ENCODE assay signal across 16 cellular contexts in the genomic region with DNA sequence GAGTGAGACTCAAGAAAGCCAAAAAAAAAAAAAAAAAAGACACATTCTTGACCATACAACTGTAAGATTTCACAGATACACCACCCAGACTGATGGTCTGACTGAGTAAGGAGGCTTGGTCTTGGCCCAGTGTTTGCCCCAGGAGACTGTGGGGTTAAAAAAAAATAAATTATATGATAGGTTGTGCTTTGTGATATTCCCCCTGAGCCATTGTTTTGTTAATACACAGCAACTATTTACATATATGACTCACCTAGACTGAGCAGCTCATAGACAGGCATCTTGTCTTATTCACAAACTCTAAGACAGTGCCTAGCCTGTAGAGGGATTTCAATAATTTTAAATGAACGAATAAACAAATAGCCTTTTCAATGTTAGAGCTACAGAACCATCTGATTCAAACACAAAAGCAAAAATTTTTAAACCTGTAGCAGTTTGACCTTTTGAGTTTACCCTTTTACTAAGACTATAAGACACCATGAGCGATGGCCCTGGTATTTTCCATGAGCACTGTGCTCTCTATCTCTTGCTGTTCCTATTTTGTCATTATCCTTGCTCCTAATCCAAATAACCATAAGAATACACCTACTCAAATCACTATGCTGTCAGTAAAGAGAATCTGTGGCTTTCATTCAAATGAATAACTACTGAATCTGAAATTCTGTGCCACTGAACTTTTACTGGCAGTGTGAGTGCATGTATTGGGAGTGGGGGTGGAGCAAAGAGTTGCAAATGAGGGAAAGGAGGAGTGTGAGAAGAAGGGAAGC.
DNase-seq lines count a peak whose midpoint lies in the region; ATAC-seq, FAIRE-seq and TF ChIP-seq lines count a peak whose summit lies in the region.
"Had no signal": no experiment of that assay in that cellular context is flagged by ENCODE, and none has a peak within 500 bp of the region (broad histone marks: within the 10 kb centered on the region; RNA-seq: fewer than 3 reads in every experiment).

No MANE protein-coding gene starts in this region.

- intact Hi-C loops in posterior vena cava (cut with DNase I), result loop anchor here in 1 of 2 donors (5.0 kb wide), 1 partner anchor 1625 kb away; no protein-coding TSS in a partner anchor

- H3K4me1 ChIP-seq in A549 (peaks cover 21% of the 10 kb centered on the region), astrocyte (ENCODE audit: insufficient read depth, low read length) (peaks cover 24% of the 10 kb centered on the region), foreskin keratinocyte (no peaks in the 10 kb centered on the region), SK-N-SH (ENCODE audit: control insufficient read depth in 1 of 2, insufficient read depth in 2 of 2, low read depth in 1 of 2, low read length in 1 of 2) (no peaks in the 10 kb centered on the region)

- H3K79me2 ChIP-seq in astrocyte (ENCODE audit: insufficient read depth, low read length) (no peaks in the 10 kb centered on the region), SK-N-SH (ENCODE audit: insufficient read depth) (no peaks in the 10 kb centered on the region)

- FAIRE-seq in A549 (lab: Jason Lieb, UNC), result no peak
- no peak for FAIRE-seq in astrocyte (lab: Jason Lieb, UNC)
- FAIRE-seq: A204.1, K562 had no signal

- TF ChIP-seq RAD21 in A549 (conservative IDR thresholded peaks at IDR 0.05 in 1 of 2, IDR thresholded peaks at IDR 0.05 in 1 of 2) (no peak), SK-N-SH (IDR thresholded peaks at IDR 0.05; ENCODE audit: low read length) (no peak)

- TF ChIP-seq POLR2A in A549 (IDR thresholded peaks at IDR 0.05; ENCODE audit: low read length), result no peak

- H3K9ac ChIP-seq in astrocyte (ENCODE audit: low read length) (no peak overlapping the region), SK-N-SH (no peak overlapping the region)

- H3F3A ChIP-seq in SK-N-SH (replicated peaks; ENCODE audit: insufficient read depth), result no peaks in the 10 kb centered on the region

- TF ChIP-seq CTCF in A549 (IDR thresholded peaks at IDR 0.05) (no peak), astrocyte (IDR thresholded peaks at IDR 0.05; ENCODE audit: insufficient read depth, low read depth, low read length) (no peak), foreskin keratinocyte (conservative IDR thresholded peaks at IDR 0.05) (no peak), SK-N-SH (IDR thresholded peaks at IDR 0.05) (no peak)

- ATAC-seq in A549 (peak; percentile 85 to 91), foreskin keratinocyte (peak; percentile 96)
- ATAC-seq: K562, T-helper 17 cell had no signal

- no peaks in the 10 kb centered on the region for H4K20me1 ChIP-seq in astrocyte (ENCODE audit: insufficient read depth, low read length)
- H4K20me1 ChIP-seq in SK-N-SH (ENCODE audit: insufficient read depth), result no peaks in the 10 kb centered on the region

- H3K9me3 ChIP-seq in A549 (no peaks in the 10 kb centered on the region), astrocyte (ENCODE audit: insufficient read depth, low read depth, low read length) (no peaks in the 10 kb centered on the region), SK-N-SH (no peaks in the 10 kb centered on the region)
- H3K9me3 ChIP-seq: neutrophil had no signal

- H3K4me3 ChIP-seq in A549, result no peak overlapping the region
- H3K4me3 ChIP-seq in astrocyte (ENCODE audit: insufficient read depth, low read depth, low read length), result no peak overlapping the region
- no peak overlapping the region for H3K4me3 ChIP-seq in SK-N-SH (ENCODE audit: low read depth in 2 of 2, low read length in 1 of 2)
- H3K4me3 ChIP-seq: K562 had no signal

- WGBS in A549 (ENCODE audit: missing lambda C conversion rate), result 28% methylated on average over 2 of the region's 2 CpGs
- 70% methylated on average over 2 of the region's 2 CpGs for WGBS in SK-N-SH (ENCODE audit: low lambda C conversion rate)

- H3K27me3 Mint-ChIP-seq in astrocyte (ENCODE audit: low read depth, unreplicated experiment), result no peaks in the 10 kb centered on the region
- H3K27me3 Mint-ChIP-seq: T-helper 17 cell had no signal

- CTCF ChIA-PET in A549 (lab: Yijun Ruan, JAX), result interaction anchor here (0.7 kb wide), 1 partner anchor 40 kb away, joined by 3 read pairs; no protein-coding TSS in a partner anchor
- CTCF ChIA-PET in SK-N-SH (lab: Yijun Ruan, JAX), result interaction anchor here (1.1 kb wide), 1 partner anchor 1946 kb away, joined by 3 read pairs; no protein-coding TSS in a partner anchor

- peak overlapping the region; percentile 16 for H3K27ac Mint-ChIP-seq in astrocyte (ENCODE audit: unreplicated experiment)
- H3K27ac Mint-ChIP-seq: activated CD4-positive, alpha-beta T cell treated with anti-CD3 and anti-CD28 coated beads, Interleukin-2, amount 10 ng/mL, durations not matched to agents 24 days and 14 days; memory B cell; T-helper 17 cell had no signal

- H3K27me3 ChIP-seq in astrocyte (ENCODE audit: insufficient read depth, low read length) (no peaks in the 10 kb centered on the region), foreskin keratinocyte (no peaks in the 10 kb centered on the region), SK-N-SH (ENCODE audit: insufficient read depth) (no peaks in the 10 kb centered on the region)
- H3K27me3 ChIP-seq: neutrophil had no signal

- H3K27ac ChIP-seq in A549 (0 out of 6 replicates have a peak overlapping the region, but pooled peaks of 1 of the 2 experiments have one; percentile 18), astrocyte (ENCODE audit: low read depth, low read length) (peak overlapping the region; percentile 7), foreskin keratinocyte (no peak overlapping the region), SK-N-SH (ENCODE audit: low read depth in 2 of 2, low read length in 1 of 2) (no peak overlapping the region)
- H3K27ac ChIP-seq: neutrophil had no signal

- H3K36me3 ChIP-seq in astrocyte (ENCODE audit: insufficient read depth, low read length) (no peaks in the 10 kb centered on the region), SK-N-SH (replicated peaks in 1 of 2; ENCODE audit: control insufficient read depth in 1 of 2, insufficient read depth in 2 of 2, low read length in 1 of 2) (no peaks in the 10 kb centered on the region)
- H3K36me3 ChIP-seq: neutrophil had no signal

- peaks cover 10% of the 10 kb centered on the region for H3K4me1 Mint-ChIP-seq in astrocyte (ENCODE audit: low read depth, unreplicated experiment)
- H3K4me1 Mint-ChIP-seq: activated CD4-positive, alpha-beta T cell treated with anti-CD3 and anti-CD28 coated beads, Interleukin-2, amount 10 ng/mL, durations not matched to agents 24 days and 14 days; memory B cell; T-helper 17 cell had no signal

- H3K36me3 Mint-ChIP-seq in astrocyte (ENCODE audit: low read depth, unreplicated experiment), result no peaks in the 10 kb centered on the region
- H3K36me3 Mint-ChIP-seq: memory B cell had no signal

- POLR2A ChIA-PET in A549 (lab: Yijun Ruan, JAX) (no interaction called here), SK-N-SH (lab: Yijun Ruan, JAX) (no interaction called here)

- TF ChIP-seq EP300 in A549 (IDR thresholded peaks at IDR 0.05) (no peak), SK-N-SH (IDR thresholded peaks at IDR 0.05; ENCODE audit: borderline replicate concordance in 1 of 2, low read depth in 1 of 2, low read length in 1 of 2) (no peak)

- peak overlapping the region; percentile 53 for H3K4me2 ChIP-seq in A549
- H3K4me2 ChIP-seq in astrocyte (ENCODE audit: low read length), result peak overlapping the region; percentile 14
- H3K4me2 ChIP-seq in SK-N-SH, result no peak overlapping the region

- H3K4me3 Mint-ChIP-seq in astrocyte (ENCODE audit: unreplicated experiment), result no peak overlapping the region
- H3K4me3 Mint-ChIP-seq: activated CD4-positive, alpha-beta T cell treated with anti-CD3 and anti-CD28 coated beads, Interleukin-2, amount 10 ng/mL, durations not matched to agents 24 days and 14 days; memory B cell; T-helper 17 cell had no signal

- peaks cover 1% of the 10 kb centered on the region for H3K9me3 Mint-ChIP-seq in astrocyte (ENCODE audit: unreplicated experiment)
- H3K9me3 Mint-ChIP-seq: activated CD4-positive, alpha-beta T cell treated with anti-CD3 and anti-CD28 coated beads, Interleukin-2, amount 10 ng/mL, durations not matched to agents 24 days and 14 days had no signal

- peak; percentile 5 to 35 for DNase-seq in A549 (ENCODE audit: low read depth in 1 of 2, low spot score in 1 of 2)
- peak; percentile 13 for DNase-seq in HS-5 (ENCODE audit: low read depth)
- DNase-seq in astrocyte (ENCODE audit: low read depth), result peak; percentile 51
- DNase-seq in foreskin keratinocyte, result peak; percentile 39 to 69
- no peak for DNase-seq in SK-N-SH
- no peak for DNase-seq in activated CD8-positive, alpha-beta memory T cell treated with anti-CD3 and anti-CD28 coated beads, Interleukin-2, amount 50 U/mL, for 48 hours
- no peak for DNase-seq in posterior vena cava (ENCODE audit: low spot score)
- DNase-seq in RPMI8226, result no peak
- DNase-seq: activated CD4-positive, alpha-beta T cell treated with anti-CD3 and anti-CD28 coated beads, Interleukin-2, amount 10 ng/mL, durations not matched to agents 24 days and 14 days; NCI-H1436; NCI-H510A treated with DMSO at 0.1 percent for 48 hours; T-helper 17 cell had no signal

- no peaks in the 10 kb centered on the region for H3K9me2 ChIP-seq in SK-N-SH

- H2AFZ ChIP-seq in astrocyte (ENCODE audit: low read depth, low read length), result peak overlapping the region; percentile 24
- no peak overlapping the region for H2AFZ ChIP-seq in SK-N-SH (ENCODE audit: low read depth)

TF ChIP-seq in A549, 52 proteins besides CTCF, POLR2A, EP300 and RAD21:
- TF ChIP-seq RFX5 (IDR thresholded peaks at IDR 0.05), result no peak
- TF ChIP-seq FOSL2 (IDR thresholded peaks at IDR 0.05), result no peak
- peak; percentile 62 for TF ChIP-seq FOSL2 (CRISPR knock-in tag; IDR thresholded peaks at IDR 0.05)
- TF ChIP-seq, protein P1, sequence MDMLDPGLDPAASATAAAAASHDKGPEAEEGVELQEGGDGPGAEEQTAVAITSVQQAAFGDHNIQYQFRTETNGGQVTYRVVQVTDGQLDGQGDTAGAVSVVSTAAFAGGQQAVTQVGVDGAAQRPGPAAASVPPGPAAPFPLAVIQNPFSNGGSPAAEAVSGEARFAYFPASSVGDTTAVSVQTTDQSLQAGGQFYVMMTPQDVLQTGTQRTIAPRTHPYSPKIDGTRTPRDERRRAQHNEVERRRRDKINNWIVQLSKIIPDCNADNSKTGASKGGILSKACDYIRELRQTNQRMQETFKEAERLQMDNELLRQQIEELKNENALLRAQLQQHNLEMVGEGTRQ (IDR thresholded peaks at IDR 0.05), result no peak

TF ChIP-seq in SK-N-SH, 30 proteins besides CTCF, POLR2A, EP300 and RAD21 (continues in another document):
- TF ChIP-seq RCOR1 (IDR thresholded peaks at IDR 0.05; ENCODE audit: low read length), result no peak
- no peak for TF ChIP-seq SIN3A (IDR thresholded peaks at IDR 0.05; ENCODE audit: borderline replicate concordance, low read depth, low read length)
- no peak for TF ChIP-seq CHD2 (IDR thresholded peaks at IDR 0.05; ENCODE audit: low read length, partially characterized antibody)
- no peak for TF ChIP-seq ELF1 (IDR thresholded peaks at IDR 0.05)

Comparison
In these comparisons a context has a peak if more than half of its experiments do, and no peak if none do; other contexts are left out.
1. DNase-seq: peak in A549 (2 of 2), HS-5 (single experiment), astrocyte (single experiment) and foreskin keratinocyte (2 of 2); none in SK-N-SH (single experiment), activated CD8-positive, alpha-beta memory T cell treated with anti-CD3 and anti-CD28 coated beads, Interleukin-2, amount 50 U/mL, for 48 hours (single experiment), posterior vena cava (single experiment) and RPMI8226 (single experiment).